2 cellular contexts compared by ENCODE assay signal in genomic region chr11:409600-410471, GRCh38.
TF ChIP-seq lines count a peak whose summit lies in the region.

No MANE protein-coding gene starts in this region.

TF ChIP-seq in A549, 52 proteins besides CTCF, POLR2A, EP300 and RAD21 (continued from another document):
- TF ChIP-seq, protein P1, sequence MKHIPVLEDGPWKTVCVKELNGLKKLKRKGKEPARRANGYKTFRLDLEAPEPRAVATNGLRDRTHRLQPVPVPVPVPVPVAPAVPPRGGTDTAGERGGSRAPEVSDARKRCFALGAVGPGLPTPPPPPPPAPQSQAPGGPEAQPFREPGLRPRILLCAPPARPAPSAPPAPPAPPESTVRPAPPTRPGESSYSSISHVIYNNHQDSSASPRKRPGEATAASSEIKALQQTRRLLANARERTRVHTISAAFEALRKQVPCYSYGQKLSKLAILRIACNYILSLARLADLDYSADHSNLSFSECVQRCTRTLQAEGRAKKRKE (CRISPR knock-in tag; IDR thresholded peaks at IDR 0.05; ENCODE audit: low read depth) = no peak
- TF ChIP-seq HOXB5 (CRISPR knock-in tag; IDR thresholded peaks at IDR 0.05) = no peak
- no peak for TF ChIP-seq POLR2AphosphoS2 (conservative IDR thresholded peaks at IDR 0.05; ENCODE audit: low read length)
- no peak for TF ChIP-seq BHLHE40 (IDR thresholded peaks at IDR 0.05; ENCODE audit: low read depth, low read length)
- TF ChIP-seq NR3C1 (IDR thresholded peaks at IDR 0.05) = no peak
- TF ChIP-seq RFX5 (IDR thresholded peaks at IDR 0.05) = no peak
- TF ChIP-seq PBX3 (IDR thresholded peaks at IDR 0.05) = no peak
- no peak for TF ChIP-seq TFCP2L1 (CRISPR knock-in tag; IDR thresholded peaks at IDR 0.05)
- TF ChIP-seq RNF2 (IDR thresholded peaks at IDR 0.05; ENCODE audit: borderline replicate concordance, low read depth) = no peak
- no peak for TF ChIP-seq NFE2L2 (conservative IDR thresholded peaks at IDR 0.05; ENCODE audit: low read length)
- no peak for TF ChIP-seq HOXB13 (CRISPR knock-in tag; IDR thresholded peaks at IDR 0.05; ENCODE audit: low read depth)
- TF ChIP-seq, protein P2, sequence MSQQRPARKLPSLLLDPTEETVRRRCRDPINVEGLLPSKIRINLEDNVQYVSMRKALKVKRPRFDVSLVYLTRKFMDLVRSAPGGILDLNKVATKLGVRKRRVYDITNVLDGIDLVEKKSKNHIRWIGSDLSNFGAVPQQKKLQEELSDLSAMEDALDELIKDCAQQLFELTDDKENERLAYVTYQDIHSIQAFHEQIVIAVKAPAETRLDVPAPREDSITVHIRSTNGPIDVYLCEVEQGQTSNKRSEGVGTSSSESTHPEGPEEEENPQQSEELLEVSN (IDR thresholded peaks at IDR 0.05; ENCODE audit: borderline replicate concordance, low read depth) = no peak
- no peak for TF ChIP-seq NPAS2 (CRISPR knock-in tag; IDR thresholded peaks at IDR 0.05; ENCODE audit: borderline replicate concordance)

TF ChIP-seq in HEK293, 187 proteins besides CTCF, POLR2A, EP300 and RAD21 (continued from another document):
- TF ChIP-seq ZSCAN5A (tag by site-specific recombination; IDR thresholded peaks at IDR 0.05) = no peak
- TF ChIP-seq KLF8 (tag by site-specific recombination; IDR thresholded peaks at IDR 0.05) = no peak
- no peak for TF ChIP-seq ZBTB8A (tag by site-specific recombination; IDR thresholded peaks at IDR 0.05)
- no peak for TF ChIP-seq ZNF16 (tag by site-specific recombination; IDR thresholded peaks at IDR 0.05; ENCODE audit: low read depth)
- no peak for TF ChIP-seq ZNF184 (tag by site-specific recombination; IDR thresholded peaks at IDR 0.05)
- no peak for TF ChIP-seq WT1 (tag by site-specific recombination; IDR thresholded peaks at IDR 0.05)
- TF ChIP-seq ZNF530 (tag by site-specific recombination; IDR thresholded peaks at IDR 0.05; ENCODE audit: low read depth) = no peak
- TF ChIP-seq, protein P3, sequence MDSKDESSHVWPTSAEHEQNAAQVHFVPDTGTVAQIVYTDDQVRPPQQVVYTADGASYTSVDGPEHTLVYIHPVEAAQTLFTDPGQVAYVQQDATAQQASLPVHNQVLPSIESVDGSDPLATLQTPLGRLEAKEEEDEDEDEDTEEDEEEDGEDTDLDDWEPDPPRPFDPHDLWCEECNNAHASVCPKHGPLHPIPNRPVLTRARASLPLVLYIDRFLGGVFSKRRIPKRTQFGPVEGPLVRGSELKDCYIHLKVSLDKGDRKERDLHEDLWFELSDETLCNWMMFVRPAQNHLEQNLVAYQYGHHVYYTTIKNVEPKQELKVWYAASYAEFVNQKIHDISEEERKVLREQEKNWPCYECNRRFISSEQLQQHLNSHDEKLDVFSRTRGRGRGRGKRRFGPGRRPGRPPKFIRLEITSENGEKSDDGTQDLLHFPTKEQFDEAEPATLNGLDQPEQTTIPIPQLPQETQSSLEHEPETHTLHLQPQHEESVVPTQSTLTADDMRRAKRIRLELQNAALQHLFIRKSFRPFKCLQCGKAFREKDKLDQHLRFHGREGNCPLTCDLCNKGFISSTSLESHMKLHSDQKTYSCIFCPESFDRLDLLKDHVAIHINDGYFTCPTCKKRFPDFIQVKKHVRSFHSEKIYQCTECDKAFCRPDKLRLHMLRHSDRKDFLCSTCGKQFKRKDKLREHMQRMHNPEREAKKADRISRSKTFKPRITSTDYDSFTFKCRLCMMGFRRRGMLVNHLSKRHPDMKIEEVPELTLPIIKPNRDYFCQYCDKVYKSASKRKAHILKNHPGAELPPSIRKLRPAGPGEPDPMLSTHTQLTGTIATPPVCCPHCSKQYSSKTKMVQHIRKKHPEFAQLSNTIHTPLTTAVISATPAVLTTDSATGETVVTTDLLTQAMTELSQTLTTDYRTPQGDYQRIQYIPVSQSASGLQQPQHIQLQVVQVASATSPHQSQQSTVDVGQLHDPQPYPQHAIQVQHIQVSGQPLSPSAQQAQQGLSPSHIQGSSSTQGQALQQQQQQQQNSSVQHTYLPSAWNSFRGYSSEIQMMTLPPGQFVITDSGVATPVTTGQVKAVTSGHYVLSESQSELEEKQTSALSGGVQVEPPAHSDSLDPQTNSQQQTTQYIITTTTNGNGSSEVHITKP (tag by site-specific recombination; IDR thresholded peaks at IDR 0.05) = no peak
- TF ChIP-seq KLF17 (tag by site-specific recombination; IDR thresholded peaks at IDR 0.05) = no peak
- TF ChIP-seq ZNF843 (tag by site-specific recombination; IDR thresholded peaks at IDR 0.05) = no peak
